Comparison of ENCODE assay signal across 8 cellular contexts in the genomic region with DNA sequence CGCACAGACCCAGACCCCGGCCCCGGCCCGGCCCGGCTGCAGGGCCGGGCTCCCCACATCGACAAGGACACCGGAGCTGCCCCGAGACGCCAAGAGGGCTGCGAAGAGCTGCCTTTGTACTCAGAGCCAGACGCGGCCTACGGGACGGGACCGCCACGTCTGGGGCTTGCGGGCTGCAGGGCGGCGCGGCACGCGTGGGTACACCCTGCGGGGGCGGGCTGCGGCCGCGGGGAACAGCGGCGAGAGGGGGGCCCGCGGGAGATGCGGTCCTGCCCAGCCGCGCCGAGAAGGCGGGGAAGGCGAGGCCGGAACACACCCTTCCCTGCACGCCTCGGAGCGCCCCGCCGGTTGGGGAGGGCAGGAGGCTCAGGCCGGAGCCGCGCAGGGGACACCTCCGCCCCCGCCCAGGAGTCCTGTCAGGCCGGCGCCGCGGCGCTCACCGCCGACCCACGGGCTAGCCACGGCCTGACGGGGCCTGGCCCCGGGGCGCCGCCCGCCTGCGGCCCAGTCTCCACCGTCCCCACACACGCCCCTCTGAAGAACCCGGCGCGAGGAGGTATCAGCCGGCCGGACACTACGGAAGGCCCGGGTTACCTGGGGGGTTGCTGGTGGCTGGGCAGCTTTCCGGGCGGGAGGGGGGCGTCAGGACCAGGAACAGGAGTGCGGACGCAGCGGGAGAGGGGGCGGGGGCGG. TPM values are rescaled to one million over a fixed set of nuclear protein-coding genes. Genes with fewer than 3 reads are reported as not detected.
A peak's percentile ranks its signal among the peaks of the same experiment; 100 is the strongest.
DNase-seq lines count a peak whose midpoint lies in the region; ATAC-seq and TF ChIP-seq lines count a peak whose summit lies in the region.

No MANE protein-coding gene starts in this region.

- no peaks in the 10 kb centered on the region for H3K9me3 Mint-ChIP-seq in activated naive CD4-positive, alpha-beta T cell treated with anti-CD3 and anti-CD28 coated beads, Interleukin-2, amount 10 ng/mL, durations not matched to agents 7 days and 5 days

- peak overlapping the region; percentile 96 for H3K27ac Mint-ChIP-seq in activated naive CD4-positive, alpha-beta T cell treated with anti-CD3 and anti-CD28 coated beads, Interleukin-2, amount 10 ng/mL, durations not matched to agents 7 days and 5 days

- ATAC-seq in HG02610 (IDR thresholded peaks at IDR 0.05; ENCODE audit: unreplicated experiment) (peak; percentile 27), heart right ventricle (peak; percentile 40 to 75 (median 52))

- peaks cover 11% of the 10 kb centered on the region for H3K27me3 Mint-ChIP-seq in activated naive CD4-positive, alpha-beta T cell treated with anti-CD3 and anti-CD28 coated beads, Interleukin-2, amount 10 ng/mL, durations not matched to agents 7 days and 5 days

- no peaks in the 10 kb centered on the region for H3K36me3 ChIP-seq in Peyer's patch
- no peaks in the 10 kb centered on the region for H3K36me3 ChIP-seq in heart right ventricle

- in situ Hi-C loops in GM13976 (cut with MboI; ENCODE audit: low sequenced_read_pairs, unreplicated experiment) = no loop called here

- H3K4me3 Mint-ChIP-seq in activated naive CD4-positive, alpha-beta T cell treated with anti-CD3 and anti-CD28 coated beads, Interleukin-2, amount 10 ng/mL, durations not matched to agents 7 days and 5 days = peak overlapping the region; percentile 95

- peaks cover 15% of the 10 kb centered on the region for H3K36me3 Mint-ChIP-seq in activated naive CD4-positive, alpha-beta T cell treated with anti-CD3 and anti-CD28 coated beads, Interleukin-2, amount 10 ng/mL, durations not matched to agents 7 days and 5 days

- no peaks in the 10 kb centered on the region for H3K9me3 ChIP-seq in Peyer's patch
- peaks cover 0 to 3% (median 0%) of the 10 kb centered on the region in 11 donors for H3K9me3 ChIP-seq in heart right ventricle

- TF ChIP-seq CTCF in GM13976 (IDR thresholded peaks at IDR 0.05; ENCODE audit: borderline replicate concordance, control extremely low read depth, extremely low read depth, insufficient read depth, missing control alignments) (no peak), Peyer's patch (IDR thresholded peaks at IDR 0.05) (no peak), heart right ventricle (IDR thresholded peaks at IDR 0.05) (no peak), retinal pigment epithelial cell (conservative IDR thresholded peaks at IDR 0.05; ENCODE audit: low read depth, low read length) (no peak)

- peaks cover 58% of the 10 kb centered on the region for H3K4me1 Mint-ChIP-seq in activated naive CD4-positive, alpha-beta T cell treated with anti-CD3 and anti-CD28 coated beads, Interleukin-2, amount 10 ng/mL, durations not matched to agents 7 days and 5 days

- DNase-seq in GM13976 (ENCODE audit: low spot score) = peak; percentile 56
- DNase-seq in Peyer's patch = peak; percentile 35 to 78 (median 66)
- peak; percentile 64 for DNase-seq in activated naive CD4-positive, alpha-beta T cell treated with anti-CD3 and anti-CD28 coated beads, Interleukin-2, amount 10 ng/mL, durations not matched to agents 7 days and 5 days
- peak in 1 of 2 donors; percentile 65 for DNase-seq in heart right ventricle
- no peak for DNase-seq in retinal pigment epithelial cell (ENCODE audit: low read depth)
- no peak for DNase-seq in NCI-H128 (lab: John Stamatoyannopoulos, UW; ENCODE audit: unreplicated experiment)
- no peak for DNase-seq in H4 (ENCODE audit: low spot score)

- CTCF ChIA-PET in activated naive CD4-positive, alpha-beta T cell treated with anti-CD3 and anti-CD28 coated beads, Interleukin-2, amount 10 ng/mL, durations not matched to agents 7 days and 5 days (lab: Charles Lee) = interaction anchor here (0.8 to 1.9 kb wide), 6 partner anchors 10 to 119 kb away, joined by 3 to 9 read pairs (median 6); no protein-coding TSS in a partner anchor

- H3K27ac ChIP-seq in Peyer's patch = peak overlapping the region; percentile 91 to 98 (median 94)
- peak overlapping the region; percentile 86 to 98 (median 96) for H3K27ac ChIP-seq in heart right ventricle

- no peak for TF ChIP-seq POLR2A in Peyer's patch (IDR thresholded peaks at IDR 0.05)

- H3K4me1 ChIP-seq in Peyer's patch (peaks cover 0 to 45% (median 13%) of the 10 kb centered on the region in 4 donors), heart right ventricle (peaks cover 2 to 51% (median 48%) of the 10 kb centered on the region in 9 donors)

- intact Hi-C loops in heart right ventricle (cut with DNase I) = loop anchor here in 1 of 10 donors (5.0 kb wide), 1 partner anchor 76 kb away; no protein-coding TSS in a partner anchor

- H3K4me3 ChIP-seq in Peyer's patch (peak overlapping the region; percentile 89 to 94 (median 92)), heart right ventricle (peak overlapping the region; percentile 70 to 99 (median 88)), retinal pigment epithelial cell (ENCODE audit: low read length) (peak overlapping the region; percentile 82)

- no peaks in the 10 kb centered on the region for H3K27me3 ChIP-seq in Peyer's patch
- H3K27me3 ChIP-seq in heart right ventricle = no peaks in the 10 kb centered on the region

- WGBS in heart right ventricle, 2 donors = 0% methylated on average over 62 to 81 of the region's 81 CpGs

RNA-seq across cellular contexts. Expression of a gene that starts 0.5 kb away (rescaled TPM):
- total RNA-seq in Peyer's patch (10 to 100 TPM; 26.2 to 54.1 (median 33.8) TPM), heart right ventricle (10 to 100 TPM; 45.4 to 60.7 (median 52.1) TPM)
- polyA plus RNA-seq in heart right ventricle = 10 to 100 TPM; 17.6 to 24.1 TPM
- total RNA-seq in H4 (2014; rRNA removed; shearing (Covaris generic)) = 27.1 and 30.7 TPM in 2 replicates

Comparison
In these comparisons a context has a peak if more than half of its experiments do, and no peak if none do; other contexts are left out.
1. DNase-seq: peak in GM13976 (single experiment), Peyer's patch (3 of 3) and activated naive CD4-positive, alpha-beta T cell treated with anti-CD3 and anti-CD28 coated beads, Interleukin-2, amount 10 ng/mL, durations not matched to agents 7 days and 5 days (single experiment); none in retinal pigment epithelial cell (single experiment), NCI-H128 (single experiment) and H4 (single experiment).
2. Peak in every context shown above with its lines, with median percentiles within 50 percentile points of each other: H3K4me3 ChIP-seq.